In the genomic region with DNA sequence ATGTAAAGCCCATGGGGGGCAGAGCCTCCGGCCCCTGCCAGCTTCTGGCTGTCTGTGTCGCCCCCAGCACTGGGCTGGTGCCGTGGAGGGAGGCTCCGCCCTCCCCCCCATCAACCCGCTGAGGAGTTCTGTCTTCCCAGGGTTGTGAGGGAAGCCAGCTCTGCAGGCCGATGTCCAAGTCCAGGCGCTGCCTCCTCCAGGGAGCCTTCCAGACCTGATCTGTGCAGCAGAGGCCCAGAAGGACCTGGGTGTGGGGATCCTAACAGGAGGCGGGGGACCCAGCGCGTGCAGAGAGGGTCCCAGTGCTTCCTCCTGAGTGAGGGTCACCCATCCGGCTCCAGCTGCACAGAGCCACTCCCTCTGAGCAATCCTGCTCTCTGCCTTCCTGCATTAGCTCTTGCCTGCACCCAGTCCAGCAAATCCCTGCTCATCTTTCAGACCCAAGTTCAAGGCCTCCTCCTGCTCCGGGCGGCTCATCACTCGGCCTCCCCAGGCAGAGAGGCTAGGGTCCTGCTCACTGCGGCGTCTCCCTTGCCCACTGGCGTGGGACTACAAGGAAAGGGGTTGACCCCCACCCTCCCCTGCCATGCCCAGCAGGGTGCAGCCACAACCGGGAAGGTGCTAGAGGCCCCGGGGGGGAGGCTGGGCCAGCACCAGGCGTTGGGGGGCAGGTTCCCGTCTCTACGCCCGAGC, we compare ENCODE assay signal across 1 cellular context.
A peak's percentile ranks its signal among the peaks of the same experiment; 100 is the strongest.
TF ChIP-seq lines count a peak whose summit lies in the region.

No MANE protein-coding gene starts in this region.

TF ChIP-seq in K562, 482 proteins besides CTCF, POLR2A, EP300 and RAD21:
- TF ChIP-seq ZFP36 (IDR thresholded peaks at IDR 0.05; ENCODE audit: low read depth, low read length, partially characterized antibody), result peak; percentile 87
- TF ChIP-seq, protein P1, sequence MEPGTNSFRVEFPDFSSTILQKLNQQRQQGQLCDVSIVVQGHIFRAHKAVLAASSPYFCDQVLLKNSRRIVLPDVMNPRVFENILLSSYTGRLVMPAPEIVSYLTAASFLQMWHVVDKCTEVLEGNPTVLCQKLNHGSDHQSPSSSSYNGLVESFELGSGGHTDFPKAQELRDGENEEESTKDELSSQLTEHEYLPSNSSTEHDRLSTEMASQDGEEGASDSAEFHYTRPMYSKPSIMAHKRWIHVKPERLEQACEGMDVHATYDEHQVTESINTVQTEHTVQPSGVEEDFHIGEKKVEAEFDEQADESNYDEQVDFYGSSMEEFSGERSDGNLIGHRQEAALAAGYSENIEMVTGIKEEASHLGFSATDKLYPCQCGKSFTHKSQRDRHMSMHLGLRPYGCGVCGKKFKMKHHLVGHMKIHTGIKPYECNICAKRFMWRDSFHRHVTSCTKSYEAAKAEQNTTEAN (CRISPR knock-in tag; IDR thresholded peaks at IDR 0.05), result no peak
TF ChIP-seq in K562: peak in this region for 1.
